In genomic region chr7:37448057-37448636, GRCh38 we compare ENCODE assay signal across 8 cellular contexts. TPM values are rescaled to one million over a fixed set of nuclear protein-coding genes. Genes with fewer than 3 reads are reported as not detected.
DNase-seq lines count a peak whose midpoint lies in the region; ATAC-seq and TF ChIP-seq lines count a peak whose summit lies in the region.

No MANE protein-coding gene starts in this region.

- no peaks in the 10 kb centered on the region for H3K27me3 ChIP-seq in Loucy (ENCODE audit: insufficient read depth, low read length, poor library complexity, severe bottlenecking)
- no peaks in the 10 kb centered on the region for H3K27me3 ChIP-seq in adrenal gland
- peaks cover 30% of the 10 kb centered on the region for H3K27me3 ChIP-seq in iPS-15b (ENCODE audit: control insufficient read depth, insufficient read depth, low read length)
- no peaks in the 10 kb centered on the region for H3K27me3 ChIP-seq in spleen (replicated peaks in 1 of 7)

- H2AFZ ChIP-seq in Loucy (ENCODE audit: low read length) = peak overlapping the region; percentile 96

- H3K9me3 ChIP-seq in Loucy (ENCODE audit: insufficient read depth, low read depth, low read length) (no peaks in the 10 kb centered on the region), adrenal gland (replicated peaks in 1 of 3) (no peaks in the 10 kb centered on the region), iPS-15b (ENCODE audit: control insufficient read depth, insufficient read depth, low read length) (no peaks in the 10 kb centered on the region), spleen (no peaks in the 10 kb centered on the region)

- TF ChIP-seq POLR2A in adrenal gland (IDR thresholded peaks at IDR 0.05) (peak in 1 of 2 donors; percentile 3), spleen (IDR thresholded peaks at IDR 0.05) (no peak)

- H3K4me1 ChIP-seq in Loucy (ENCODE audit: insufficient read depth, low read length, poor library complexity, severe bottlenecking) = peaks cover 33% of the 10 kb centered on the region
- peaks cover 0 to 22% of the 10 kb centered on the region in 2 donors for H3K4me1 ChIP-seq in adrenal gland (replicated peaks in 1 of 2)
- H3K4me1 ChIP-seq in iPS-15b (ENCODE audit: control insufficient read depth, insufficient read depth, low read length) = peaks cover 2% of the 10 kb centered on the region
- peaks cover 17 to 60% (median 56%) of the 10 kb centered on the region in 6 donors for H3K4me1 ChIP-seq in spleen

- peaks cover 19% of the 10 kb centered on the region for H3K79me2 ChIP-seq in Loucy (ENCODE audit: insufficient read depth, low read length)

- H3K9ac ChIP-seq in Loucy (ENCODE audit: low read depth, low read length, poor library complexity, severe bottlenecking) (peak overlapping the region; percentile 83), iPS-15b (ENCODE audit: low read depth, low read length) (peak overlapping the region; percentile 37)

- H3K36me3 ChIP-seq in Loucy (ENCODE audit: insufficient read depth, low read length) (no peaks in the 10 kb centered on the region), adrenal gland (replicated peaks in 1 of 2) (no peaks in the 10 kb centered on the region), iPS-15b (ENCODE audit: control insufficient read depth, insufficient read depth, low read length) (no peaks in the 10 kb centered on the region), spleen (peaks cover 0 to 17% (median under 1%) of the 10 kb centered on the region in 6 donors)

- H3F3A ChIP-seq in Loucy (ENCODE audit: low read depth) = no peaks in the 10 kb centered on the region; the same call in 1 of the 2 replicates

- 0 to 4% (median 1%) methylated on average over 6 to 62 of the region's 62 CpGs for WGBS in adrenal gland, 4 donors
- 0 to 1% (median 1%) methylated on average over 21 to 62 of the region's 62 CpGs for WGBS in spleen, 5 donors

- intact Hi-C loops in adrenal gland (cut with DNase I) (no loop called here), spleen (cut with DNase I; ENCODE audit: low total_unique reads) (no loop called here)

- H3K27ac ChIP-seq in adrenal gland (peak overlapping the region in 4 of 5 donors; percentile 77 to 95 (median 84)), spleen (peak overlapping the region; percentile 76 to 99 (median 97))

- no peaks in the 10 kb centered on the region for H4K20me1 ChIP-seq in Loucy (ENCODE audit: insufficient read depth, low read length, poor library complexity, severe bottlenecking)

- DNase-seq in CD1c-positive myeloid dendritic cell (ENCODE audit: extremely low spot score) = peak; percentile 72
- DNase-seq in adrenal gland = peak in 2 of 7 donors; percentile 16 to 24
- no peak for DNase-seq in spleen
- no peak for DNase-seq in cerebellum (ENCODE audit: low spot score)
- DNase-seq in NCI-H2107 treated with DMSO at 0.1 percent for 48 hours (lab: John Stamatoyannopoulos, UW; ENCODE audit: unreplicated experiment) = no peak

- no peaks in the 10 kb centered on the region for H3K9me2 ChIP-seq in Loucy (replicated peaks; ENCODE audit: low read depth, low read length)

- H3K4me2 ChIP-seq in Loucy (ENCODE audit: low read depth, low read length, poor library complexity, severe bottlenecking) = peak overlapping the region; percentile 90

- TF ChIP-seq CTCF in Loucy (conservative IDR thresholded peaks at IDR 0.05; ENCODE audit: low read length) (no peak), adrenal gland (IDR thresholded peaks at IDR 0.05) (no peak), spleen (IDR thresholded peaks at IDR 0.05 in 8 of 11, conservative IDR thresholded peaks at IDR 0.05 in 3 of 11) (no peak)

- H3K4me3 ChIP-seq in Loucy (ENCODE audit: low read length, poor library complexity, severe bottlenecking) (peak overlapping the region; percentile 93), adrenal gland (peak overlapping the region; percentile 30 to 80 (median 50)), iPS-15b (ENCODE audit: low read depth, low read length) (peak overlapping the region; percentile 81), spleen (peak overlapping the region; percentile 40 to 97 (median 84))

- ATAC-seq in GM21367 (IDR thresholded peaks at IDR 0.05; ENCODE audit: unreplicated experiment) = peak; percentile 21

RNA-seq across cellular contexts. Expression of gene ELMO1, which starts 0.5 kb away (rescaled TPM):
- total RNA-seq in adrenal gland (10 to 100 TPM; 12.4 to 46.8 (median 18.8) TPM), spleen (100 to 1,000 TPM; 137 to 494 (median 229) TPM), cerebellum (96.8 TPM)
- polyA plus RNA-seq in adrenal gland (10 to 100 TPM in 2 of 3 donors, 1 to 10 TPM in 1; 9.8 to 13.6 (median 10.5) TPM), spleen (10 to 100 TPM; 26.0 to 39.4 (median 26.5) TPM)
